ENCODE assay signal across 8 cellular contexts in genomic region chr4:173371292-173372192, GRCh38. TPM values are rescaled to one million over a fixed set of nuclear protein-coding genes. Genes with fewer than 3 reads are reported as not detected.
A peak's percentile ranks its signal among the peaks of the same experiment; 100 is the strongest.
DNase-seq lines count a peak whose midpoint lies in the region; ATAC-seq and TF ChIP-seq lines count a peak whose summit lies in the region.

No MANE protein-coding gene starts in this region.

- peak overlapping the region; percentile 96 for H3K4me3 Mint-ChIP-seq in CD4-positive, CD25-positive, alpha-beta regulatory T cell
- H3K4me3 Mint-ChIP-seq in stimulated activated naive CD8-positive, alpha-beta T cell treated with anti-CD3 and anti-CD28 coated beads, Interleukin-15, Interleukin-2, amounts not matched to agents 100 ng/mL and 50 ng/mL, for 24 hours: peak overlapping the region; percentile 100

- peak; percentile 22 to 61 (median 50) for DNase-seq in CD4-positive, CD25-positive, alpha-beta regulatory T cell
- peak; percentile 54 to 62 for DNase-seq in activated T-cell treated with anti-CD3 and anti-CD28 coated beads, Interleukin-2, amount 50 U/mL, for 48 hours
- no peak for DNase-seq in esophagus muscularis mucosa (ENCODE audit: extremely low spot score)

- peak overlapping the region; percentile 97 for H3K9ac ChIP-seq in OCI-LY1 (ENCODE audit: low read length)
- H3K9ac ChIP-seq in muscle layer of colon (ENCODE audit: low read length): peak overlapping the region; percentile 81

- H3K4me1 ChIP-seq in CD4-positive, CD25-positive, alpha-beta regulatory T cell (ENCODE audit: control insufficient read depth, insufficient read depth, low read length, poor library complexity, severe bottlenecking): peaks cover 33% of the 10 kb centered on the region
- H3K4me1 ChIP-seq in OCI-LY1 (ENCODE audit: insufficient read depth, low read length, severe bottlenecking) (peaks cover 31% of the 10 kb centered on the region), esophagus muscularis mucosa (peaks cover 21 to 66% (median 57%) of the 10 kb centered on the region in 4 donors), muscle layer of colon (ENCODE audit: insufficient read depth, low read length) (peaks cover 21% of the 10 kb centered on the region)

- H3K9me2 ChIP-seq in OCI-LY1 (ENCODE audit: low read depth, low read length): no peaks in the 10 kb centered on the region

- H2AFZ ChIP-seq in OCI-LY1 (ENCODE audit: low read length): no peak overlapping the region

- no peaks in the 10 kb centered on the region for H3K36me3 ChIP-seq in CD4-positive, CD25-positive, alpha-beta regulatory T cell (ENCODE audit: control insufficient read depth, insufficient read depth, low read length)
- H3K36me3 ChIP-seq in OCI-LY1 (ENCODE audit: insufficient read depth, low read length): peaks cover 19% of the 10 kb centered on the region
- H3K36me3 ChIP-seq in esophagus muscularis mucosa: peaks cover 0 to 4% (median 0%) of the 10 kb centered on the region in 4 donors
- no peaks in the 10 kb centered on the region for H3K36me3 ChIP-seq in muscle layer of colon (ENCODE audit: insufficient read depth, low read length)

- H3K27me3 ChIP-seq in CD4-positive, CD25-positive, alpha-beta regulatory T cell (ENCODE audit: control insufficient read depth, insufficient read depth, low read length): no peaks in the 10 kb centered on the region
- H3K27me3 ChIP-seq in OCI-LY1 (ENCODE audit: insufficient read depth, low read length): no peaks in the 10 kb centered on the region
- no peaks in the 10 kb centered on the region for H3K27me3 ChIP-seq in esophagus muscularis mucosa
- no peaks in the 10 kb centered on the region for H3K27me3 ChIP-seq in muscle layer of colon (ENCODE audit: control insufficient read depth in 1 of 2, insufficient read depth in 2 of 2, low read length in 2 of 2)

- H3K36me3 Mint-ChIP-seq in CD4-positive, CD25-positive, alpha-beta regulatory T cell: no peaks in the 10 kb centered on the region
- H3K36me3 Mint-ChIP-seq in stimulated activated naive CD8-positive, alpha-beta T cell treated with anti-CD3 and anti-CD28 coated beads, Interleukin-15, Interleukin-2, amounts not matched to agents 100 ng/mL and 50 ng/mL, for 24 hours (ENCODE audit: low read depth): peaks cover 22% of the 10 kb centered on the region

- peak overlapping the region; percentile 93 for H3K4me3 ChIP-seq in CD4-positive, CD25-positive, alpha-beta regulatory T cell (ENCODE audit: low read depth, low read length)
- peak overlapping the region; percentile 96 for H3K4me3 ChIP-seq in OCI-LY1 (ENCODE audit: low read depth, low read length, poor library complexity, severe bottlenecking)
- peak overlapping the region; percentile 74 to 90 (median 88) for H3K4me3 ChIP-seq in esophagus muscularis mucosa
- peak overlapping the region; percentile 93 to 96 for H3K4me3 ChIP-seq in muscle layer of colon (ENCODE audit: low read depth in 1 of 2, low read length in 2 of 2)

- H3K4me1 Mint-ChIP-seq in CD4-positive, CD25-positive, alpha-beta regulatory T cell: peaks cover 22 to 43% (median 27%) of the 10 kb centered on the region in 4 donors
- peaks cover 30% of the 10 kb centered on the region for H3K4me1 Mint-ChIP-seq in stimulated activated naive CD8-positive, alpha-beta T cell treated with anti-CD3 and anti-CD28 coated beads, Interleukin-15, Interleukin-2, amounts not matched to agents 100 ng/mL and 50 ng/mL, for 24 hours (ENCODE audit: low read depth)

- no peaks in the 10 kb centered on the region for H3K9me3 Mint-ChIP-seq in CD4-positive, CD25-positive, alpha-beta regulatory T cell
- no peaks in the 10 kb centered on the region for H3K9me3 Mint-ChIP-seq in stimulated activated naive CD8-positive, alpha-beta T cell treated with anti-CD3 and anti-CD28 coated beads, Interleukin-15, Interleukin-2, amounts not matched to agents 100 ng/mL and 50 ng/mL, for 24 hours

- WGBS in esophagus muscularis mucosa: under 1% methylated on average over 32 of the region's 68 CpGs

- TF ChIP-seq EP300 in esophagus muscularis mucosa (IDR thresholded peaks at IDR 0.05): no peak

- peaks cover 5% of the 10 kb centered on the region for H3K27me3 Mint-ChIP-seq in CD4-positive, CD25-positive, alpha-beta regulatory T cell
- H3K27me3 Mint-ChIP-seq in stimulated activated naive CD8-positive, alpha-beta T cell treated with anti-CD3 and anti-CD28 coated beads, Interleukin-15, Interleukin-2, amounts not matched to agents 100 ng/mL and 50 ng/mL, for 24 hours: peaks cover 18% of the 10 kb centered on the region

- peak overlapping the region; percentile 86 to 98 (median 90) for H3K27ac Mint-ChIP-seq in CD4-positive, CD25-positive, alpha-beta regulatory T cell
- peak overlapping the region; percentile 67 for H3K27ac Mint-ChIP-seq in stimulated activated naive CD8-positive, alpha-beta T cell treated with anti-CD3 and anti-CD28 coated beads, Interleukin-15, Interleukin-2, amounts not matched to agents 100 ng/mL and 50 ng/mL, for 24 hours

- no peak for TF ChIP-seq POLR2A in esophagus muscularis mucosa (IDR thresholded peaks at IDR 0.05; ENCODE audit: low read depth)

- peak overlapping the region; percentile 84 for H3K4me2 ChIP-seq in OCI-LY1 (ENCODE audit: low read length)

- no peak for ATAC-seq in CD4-positive, CD25-positive, alpha-beta regulatory T cell (ENCODE audit: low read depth in 2 of 2)
- peak; percentile 16 for ATAC-seq in GM19351 (IDR thresholded peaks at IDR 0.05; ENCODE audit: unreplicated experiment)
- ATAC-seq in HG03457 (IDR thresholded peaks at IDR 0.05; ENCODE audit: unreplicated experiment): peak; percentile 14

- H3K9me3 ChIP-seq in CD4-positive, CD25-positive, alpha-beta regulatory T cell (ENCODE audit: control insufficient read depth in 2 of 2, low read length in 2 of 2): no peaks in the 10 kb centered on the region
- H3K9me3 ChIP-seq in OCI-LY1 (ENCODE audit: low read length) (no peaks in the 10 kb centered on the region), esophagus muscularis mucosa (no peaks in the 10 kb centered on the region), muscle layer of colon (ENCODE audit: low read length) (no peaks in the 10 kb centered on the region)

- H3F3A ChIP-seq in OCI-LY1 (ENCODE audit: insufficient read depth, low read length): no peaks in the 10 kb centered on the region

- H3K79me2 ChIP-seq in OCI-LY1 (ENCODE audit: insufficient read depth, low read length): peaks cover 39% of the 10 kb centered on the region

- intact Hi-C loops in esophagus muscularis mucosa (cut with DNase I): loop anchor here (5.0 kb wide), 1 partner anchor 41 kb away; no protein-coding TSS in a partner anchor

- TF ChIP-seq CTCF in OCI-LY1 (IDR thresholded peaks at IDR 0.05; ENCODE audit: low read length) (no peak), esophagus muscularis mucosa (IDR thresholded peaks at IDR 0.05) (no peak)

- peak overlapping the region; percentile 90 for H3K27ac ChIP-seq in CD4-positive, CD25-positive, alpha-beta regulatory T cell (ENCODE audit: insufficient read depth, low read length, poor library complexity, severe bottlenecking)
- H3K27ac ChIP-seq in OCI-LY1 (ENCODE audit: low read depth, low read length, poor library complexity, severe bottlenecking) (peak overlapping the region; percentile 86), esophagus muscularis mucosa (replicated peaks in 1 of 4) (peak overlapping the region; percentile 89 to 95 (median 92)), muscle layer of colon (ENCODE audit: low read depth, low read length) (peak overlapping the region; percentile 99)

- H4K20me1 ChIP-seq in OCI-LY1 (ENCODE audit: insufficient read depth, low read length): no peaks in the 10 kb centered on the region

RNA-seq across cellular contexts. Expression of gene SAP30, which starts 0.8 kb away (rescaled TPM):
- total RNA-seq in CD4-positive, CD25-positive, alpha-beta regulatory T cell: 8.4 TPM
- 10 to 100 TPM in 2 of 4 donors, 1 to 10 TPM in 2; 6.0 to 16.7 (median 9.3) TPM for polyA plus RNA-seq in CD4-positive, CD25-positive, alpha-beta regulatory T cell
- 10 to 100 TPM; 39.6 to 56.2 (median 43.7) TPM for total RNA-seq in esophagus muscularis mucosa

RNA-seq across cellular contexts. Expression of gene SCRG1, which starts 27.4 kb away (rescaled TPM):
- not detected for total RNA-seq in CD4-positive, CD25-positive, alpha-beta regulatory T cell
- under 1 TPM in 2 of 4 donors, not detected in 2; 0.05 to 0.17 TPM for polyA plus RNA-seq in CD4-positive, CD25-positive, alpha-beta regulatory T cell
- 1 to 10 TPM; 2.3 to 3.0 (median 2.7) TPM for total RNA-seq in esophagus muscularis mucosa

RNA-seq across cellular contexts. Expression of gene HMGB2, which starts 37.4 kb away (rescaled TPM):
- total RNA-seq in CD4-positive, CD25-positive, alpha-beta regulatory T cell: 210 TPM
- 100 to 1,000 TPM; 280 to 438 (median 341) TPM for polyA plus RNA-seq in CD4-positive, CD25-positive, alpha-beta regulatory T cell
- total RNA-seq in esophagus muscularis mucosa: 10 to 100 TPM; 35.7 to 69.7 (median 46.2) TPM

Comparison
In these comparisons a context has a peak if more than half of its experiments do, and no peak if none do; other contexts are left out.
1. ATAC-seq: peak in GM19351 (single experiment) and HG03457 (single experiment); none in CD4-positive, CD25-positive, alpha-beta regulatory T cell (0 of 2).
2. Peak in every context shown above with its lines, with median percentiles within 50 percentile points of each other: H3K27ac ChIP-seq and H3K4me3 ChIP-seq.